Comparison of ENCODE assay signal across 1 cellular context in the genomic region with DNA sequence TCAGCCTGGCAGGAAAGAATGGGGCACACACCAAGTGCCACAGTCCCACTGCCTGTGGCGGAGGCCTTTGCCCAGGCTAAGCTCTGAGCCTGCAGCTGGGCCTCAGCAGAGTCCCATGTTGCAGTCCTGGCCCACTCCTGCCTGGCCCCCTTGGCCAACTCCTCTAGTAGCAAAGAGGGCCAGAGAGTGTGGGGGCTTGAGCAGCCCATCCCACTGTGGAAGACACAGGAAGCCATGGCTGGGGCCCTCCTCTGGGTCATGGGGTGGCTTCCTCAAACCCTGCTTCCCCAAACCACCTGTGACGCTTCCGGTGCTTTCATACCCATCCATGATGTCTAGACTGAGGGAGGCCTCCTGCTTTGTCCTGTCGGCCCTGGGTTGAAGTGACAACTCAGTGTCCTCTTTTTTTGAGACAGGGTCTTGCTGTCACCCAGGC.
TF ChIP-seq lines count a peak whose summit lies in the region.

No MANE protein-coding gene starts in this region.

TF ChIP-seq in HepG2, 621 proteins besides CTCF, POLR2A, EP300 and RAD21:
- TF ChIP-seq HMG20B (CRISPR knock-in tag; conservative IDR thresholded peaks at IDR 0.05) (no peak), GABPB1 (CRISPR knock-in tag; IDR thresholded peaks at IDR 0.05) (no peak), ZNF687 (CRISPR knock-in tag; IDR thresholded peaks at IDR 0.05) (0 out of 2 replicates have a peak, but pooled peaks have one; percentile 4), YEATS2 (CRISPR knock-in tag; IDR thresholded peaks at IDR 0.05; ENCODE audit: borderline replicate concordance) (no peak), USF2 (IDR thresholded peaks at IDR 0.05; ENCODE audit: low read depth, low read length) (no peak), USF2 (CRISPR knock-in tag; IDR thresholded peaks at IDR 0.05; ENCODE audit: borderline replicate concordance) (no peak), MTA1 (CRISPR knock-in tag; IDR thresholded peaks at IDR 0.05; ENCODE audit: borderline replicate concordance) (0 out of 2 replicates have a peak, but pooled peaks have one; percentile 4), POLR2G (IDR thresholded peaks at IDR 0.05; ENCODE audit: low read depth, low read length) (peak; percentile 53), EEA1 (CRISPR knock-in tag; IDR thresholded peaks at IDR 0.05; ENCODE audit: borderline replicate concordance) (no peak), SPEN (CRISPR knock-in tag; IDR thresholded peaks at IDR 0.05; ENCODE audit: low read depth) (no peak), AGO2 (optimal IDR thresholded peaks at IDR 0.05; ENCODE audit: low read depth, low read length) (peak; percentile 95), NFATC3 (CRISPR knock-in tag; IDR thresholded peaks at IDR 0.05) (no peak), GFI1 (CRISPR knock-in tag; IDR thresholded peaks at IDR 0.05; ENCODE audit: borderline replicate concordance) (no peak), POLR2AphosphoS5 (IDR thresholded peaks at IDR 0.05; ENCODE audit: low read depth, low read length) (0 out of 2 replicates have a peak, but pooled peaks have one; percentile 28), RBFOX2 (IDR thresholded peaks at IDR 0.05; ENCODE audit: low read depth, low read length) (peak; percentile 70), YY1 (IDR thresholded peaks at IDR 0.05; ENCODE audit: insufficient read depth, insufficient replicate concordance, low read depth, low read length) (no peak), AGO1 (IDR thresholded peaks at IDR 0.05; ENCODE audit: low read depth, low read length, poor library complexity, severe bottlenecking) (peak; percentile 90), NFE2 (CRISPR knock-in tag; IDR thresholded peaks at IDR 0.05) (no peak), ZFP37 (CRISPR knock-in tag; IDR thresholded peaks at IDR 0.05; ENCODE audit: borderline replicate concordance) (no peak)
- TF ChIP-seq, protein P1, sequence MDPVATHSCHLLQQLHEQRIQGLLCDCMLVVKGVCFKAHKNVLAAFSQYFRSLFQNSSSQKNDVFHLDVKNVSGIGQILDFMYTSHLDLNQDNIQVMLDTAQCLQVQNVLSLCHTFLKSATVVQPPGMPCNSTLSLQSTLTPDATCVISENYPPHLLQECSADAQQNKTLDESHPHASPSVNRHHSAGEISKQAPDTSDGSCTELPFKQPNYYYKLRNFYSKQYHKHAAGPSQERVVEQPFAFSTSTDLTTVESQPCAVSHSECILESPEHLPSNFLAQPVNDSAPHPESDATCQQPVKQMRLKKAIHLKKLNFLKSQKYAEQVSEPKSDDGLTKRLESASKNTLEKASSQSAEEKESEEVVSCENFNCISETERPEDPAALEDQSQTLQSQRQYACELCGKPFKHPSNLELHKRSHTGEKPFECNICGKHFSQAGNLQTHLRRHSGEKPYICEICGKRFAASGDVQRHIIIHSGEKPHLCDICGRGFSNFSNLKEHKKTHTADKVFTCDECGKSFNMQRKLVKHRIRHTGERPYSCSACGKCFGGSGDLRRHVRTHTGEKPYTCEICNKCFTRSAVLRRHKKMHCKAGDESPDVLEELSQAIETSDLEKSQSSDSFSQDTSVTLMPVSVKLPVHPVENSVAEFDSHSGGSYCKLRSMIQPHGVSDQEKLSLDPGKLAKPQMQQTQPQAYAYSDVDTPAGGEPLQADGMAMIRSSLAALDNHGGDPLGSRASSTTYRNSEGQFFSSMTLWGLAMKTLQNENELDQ (CRISPR knock-in tag; IDR thresholded peaks at IDR 0.05; ENCODE audit: borderline replicate concordance) = no peak
- TF ChIP-seq, protein P2, sequence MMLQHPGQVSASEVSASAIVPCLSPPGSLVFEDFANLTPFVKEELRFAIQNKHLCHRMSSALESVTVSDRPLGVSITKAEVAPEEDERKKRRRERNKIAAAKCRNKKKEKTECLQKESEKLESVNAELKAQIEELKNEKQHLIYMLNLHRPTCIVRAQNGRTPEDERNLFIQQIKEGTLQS (CRISPR knock-in tag; IDR thresholded peaks at IDR 0.05) = no peak
